ENCODE assay signal across 27 cellular contexts in genomic region chr7:150745868-150746267, GRCh38. TPM values are rescaled to one million over a fixed set of nuclear protein-coding genes. Genes with fewer than 3 reads are reported as not detected.
DNase-seq lines count a peak whose midpoint lies in the region; ATAC-seq and TF ChIP-seq lines count a peak whose summit lies in the region.
"Had no signal": no experiment of that assay in that cellular context is flagged by ENCODE, and none has a peak within 500 bp of the region (broad histone marks: within the 10 kb centered on the region; RNA-seq: fewer than 3 reads in every experiment).

No MANE protein-coding gene starts in this region.

- H3K27me3 ChIP-seq in CD4-positive, alpha-beta T cell (ENCODE audit: control insufficient read depth, insufficient read depth, low read length): no peaks in the 10 kb centered on the region
- H3K27me3 ChIP-seq: breast epithelium, ovary, tibial nerve had no signal

- H3K27ac Mint-ChIP-seq in activated CD4-positive, alpha-beta T cell treated with anti-CD3 and anti-CD28 coated beads, Interleukin-2, amount 10 ng/mL, durations not matched to agents 24 days and 14 days: peak overlapping the region; percentile 89
- peak overlapping the region; percentile 87 for H3K27ac Mint-ChIP-seq in CD4-positive, alpha-beta T cell
- peak overlapping the region; percentile 94 for H3K27ac Mint-ChIP-seq in activated CD8-positive, alpha-beta T cell treated with anti-CD3 and anti-CD28 coated beads for 36 hours
- no peak overlapping the region for H3K27ac Mint-ChIP-seq in endothelial cell (ENCODE audit: unreplicated experiment)

- ATAC-seq in CD4-positive, alpha-beta T cell (ENCODE audit: poor library complexity): no peak
- no peak for ATAC-seq in activated CD8-positive, alpha-beta T cell treated with anti-CD3 and anti-CD28 coated beads for 36 hours
- ATAC-seq in left colon: no peak
- ATAC-seq: HepG2 had no signal

- peak overlapping the region; percentile 89 for H3K4me3 Mint-ChIP-seq in activated CD4-positive, alpha-beta T cell treated with anti-CD3 and anti-CD28 coated beads, Interleukin-2, amount 10 ng/mL, durations not matched to agents 24 days and 14 days
- peak overlapping the region; percentile 99 for H3K4me3 Mint-ChIP-seq in CD4-positive, alpha-beta T cell
- peak overlapping the region; percentile 42 for H3K4me3 Mint-ChIP-seq in activated CD8-positive, alpha-beta T cell treated with anti-CD3 and anti-CD28 coated beads for 36 hours
- H3K4me3 Mint-ChIP-seq in endothelial cell (ENCODE audit: unreplicated experiment): peak overlapping the region; percentile 86

- intact Hi-C loops in activated CD4-positive, alpha-beta T cell treated with anti-CD3 and anti-CD28 coated beads, Interleukin-2, amount 10 ng/mL, durations not matched to agents 24 days and 14 days (cut with micrococcal nuclease): no loop called here
- intact Hi-C loops in CD4-positive, alpha-beta T cell (cut with DNase I, micrococcal nuclease): no loop called here
- intact Hi-C loops in activated CD8-positive, alpha-beta T cell treated with anti-CD3 and anti-CD28 coated beads for 36 hours (cut with micrococcal nuclease): no loop called here
- intact Hi-C loops in left colon (cut with DNase I, micrococcal nuclease): loop anchor here in 1 of 2 donors (10.0 kb wide), 1 partner anchor 291 kb away; the partner anchor contains the start of gene GIMAP8

- no peaks in the 10 kb centered on the region for H3K9me3 ChIP-seq in CD4-positive, alpha-beta T cell (ENCODE audit: control insufficient read depth, low read length)
- H3K9me3 ChIP-seq: breast epithelium, ovary, SK-N-SH, tibial nerve had no signal

- TF ChIP-seq CTCF in CD4-positive, alpha-beta T cell (IDR thresholded peaks at IDR 0.05): no peak
- TF ChIP-seq CTCF in activated CD8-positive, alpha-beta T cell treated with anti-CD3 and anti-CD28 coated beads for 36 hours (IDR thresholded peaks at IDR 0.05): no peak
- TF ChIP-seq CTCF in endothelial cell (IDR thresholded peaks at IDR 0.05; ENCODE audit: unreplicated experiment): no peak

- peaks cover 61% of the 10 kb centered on the region for H3K36me3 Mint-ChIP-seq in activated CD4-positive, alpha-beta T cell treated with anti-CD3 and anti-CD28 coated beads, Interleukin-2, amount 10 ng/mL, durations not matched to agents 24 days and 14 days (ENCODE audit: low read depth)
- H3K36me3 Mint-ChIP-seq in CD4-positive, alpha-beta T cell (ENCODE audit: low read depth): peaks cover 53% of the 10 kb centered on the region
- H3K36me3 Mint-ChIP-seq in activated CD8-positive, alpha-beta T cell treated with anti-CD3 and anti-CD28 coated beads for 36 hours (ENCODE audit: low read depth): peaks cover 64% of the 10 kb centered on the region
- H3K36me3 Mint-ChIP-seq in endothelial cell (ENCODE audit: low read depth, unreplicated experiment): peaks cover 62% of the 10 kb centered on the region

- CTCF ChIA-PET in CD4-positive, alpha-beta T cell (lab: Charles Lee): interaction anchor here (1.1 to 1.3 kb wide), 3 partner anchors 14 to 297 kb away, joined by 3 to 5 read pairs (median 4); no protein-coding TSS in a partner anchor
- CTCF ChIA-PET in activated CD8-positive, alpha-beta T cell treated with anti-CD3 and anti-CD28 coated beads for 36 hours (lab: Charles Lee): interaction anchor here (1.6 to 2.8 kb wide), 3 partner anchors 8 to 30 kb away, joined by 7 to 8 read pairs (median 8); partner anchors contain the start of gene GIMAP1

- no peaks in the 10 kb centered on the region for H3K27me3 Mint-ChIP-seq in activated CD4-positive, alpha-beta T cell treated with anti-CD3 and anti-CD28 coated beads, Interleukin-2, amount 10 ng/mL, durations not matched to agents 24 days and 14 days
- no peaks in the 10 kb centered on the region for H3K27me3 Mint-ChIP-seq in CD4-positive, alpha-beta T cell
- no peaks in the 10 kb centered on the region for H3K27me3 Mint-ChIP-seq in activated CD8-positive, alpha-beta T cell treated with anti-CD3 and anti-CD28 coated beads for 36 hours
- H3K27me3 Mint-ChIP-seq in endothelial cell (ENCODE audit: unreplicated experiment): peaks cover 23% of the 10 kb centered on the region

- peaks cover 90% of the 10 kb centered on the region for H3K4me1 Mint-ChIP-seq in activated CD4-positive, alpha-beta T cell treated with anti-CD3 and anti-CD28 coated beads, Interleukin-2, amount 10 ng/mL, durations not matched to agents 24 days and 14 days
- peaks cover 100% of the 10 kb centered on the region for H3K4me1 Mint-ChIP-seq in CD4-positive, alpha-beta T cell (ENCODE audit: low read depth)
- H3K4me1 Mint-ChIP-seq in activated CD8-positive, alpha-beta T cell treated with anti-CD3 and anti-CD28 coated beads for 36 hours (ENCODE audit: low read depth): peaks cover 97% of the 10 kb centered on the region
- H3K4me1 Mint-ChIP-seq in endothelial cell (ENCODE audit: unreplicated experiment): peaks cover 51% of the 10 kb centered on the region

- DNase-seq in activated CD4-positive, alpha-beta T cell treated with anti-CD3 and anti-CD28 coated beads, Interleukin-2, amount 10 ng/mL, durations not matched to agents 24 days and 14 days: no peak
- no peak for DNase-seq in activated CD4-positive, alpha-beta T cell treated with anti-CD3 and anti-CD28 coated beads, Interleukin-2, amount 50 U/mL, for 48 hours
- DNase-seq in CD4-positive, alpha-beta T cell: no peak
- DNase-seq in activated CD8-positive, alpha-beta T cell treated with anti-CD3 and anti-CD28 coated beads for 36 hours: no peak
- DNase-seq in endothelial cell (ENCODE audit: low spot score) (no peak), left colon (no peak), LoVo (ENCODE audit: low spot score) (no peak), NCI-H748 treated with DMSO at 0.1 percent for 48 hours (lab: John Stamatoyannopoulos, UW) (no peak)
- DNase-seq: AML-193; amygdala; effector CD4-positive, alpha-beta T cell; erythroblast; Kasumi-1; midbrain; NCI-H1694; NCI-H2171; NCI-H510A treated with DMSO at 0.1 percent for 48 hours; ovary; SK-N-SH; T-helper 9 cell; WERI-Rb-1 had no signal

- POLR2A ChIA-PET in CD4-positive, alpha-beta T cell (lab: Charles Lee): interaction anchor here (0.6 to 8.9 kb wide), 12 partner anchors 9 to 295 kb away, joined by 3 to 120 read pairs (median 28); partner anchors contain the start of genes GIMAP1, GIMAP4, GIMAP7 and GIMAP8
- POLR2A ChIA-PET in activated CD8-positive, alpha-beta T cell treated with anti-CD3 and anti-CD28 coated beads for 36 hours (lab: Charles Lee): interaction anchor here (1.1 to 2.8 kb wide), 3 partner anchors 8 to 264 kb away, joined by 3 to 21 read pairs (median 4); partner anchors contain the start of genes GIMAP2 and GIMAP5

- H3K27ac ChIP-seq in CD4-positive, alpha-beta T cell (ENCODE audit: low read depth, low read length): peak overlapping the region; percentile 79
- H3K27ac ChIP-seq: breast epithelium, ovary, tibial nerve, WERI-Rb-1 had no signal

- H3K9me3 Mint-ChIP-seq in activated CD4-positive, alpha-beta T cell treated with anti-CD3 and anti-CD28 coated beads, Interleukin-2, amount 10 ng/mL, durations not matched to agents 24 days and 14 days: peaks cover 5% of the 10 kb centered on the region
- no peaks in the 10 kb centered on the region for H3K9me3 Mint-ChIP-seq in CD4-positive, alpha-beta T cell
- H3K9me3 Mint-ChIP-seq in activated CD8-positive, alpha-beta T cell treated with anti-CD3 and anti-CD28 coated beads for 36 hours: peaks cover 4% of the 10 kb centered on the region
- H3K9me3 Mint-ChIP-seq in endothelial cell (ENCODE audit: unreplicated experiment): peaks cover 4% of the 10 kb centered on the region

RNA-seq across cellular contexts. Expression of gene GIMAP5, which starts 8.7 kb away (rescaled TPM):
- 44.4 and 50.9 TPM in 2 replicates for total RNA-seq in activated CD4-positive, alpha-beta T cell treated with anti-CD3 and anti-CD28 coated beads, Interleukin-2, amount 10 ng/mL, durations not matched to agents 24 days and 14 days
- 10 to 100 TPM; 31.3 to 35.2 TPM for total RNA-seq in CD4-positive, alpha-beta T cell
- total RNA-seq in activated CD8-positive, alpha-beta T cell treated with anti-CD3 and anti-CD28 coated beads for 36 hours: 10 to 100 TPM; 37.6 to 40.7 TPM
- total RNA-seq in endothelial cell (ENCODE audit: unreplicated experiment) (220 TPM), left colon (1 to 10 TPM; 4.9 to 6.6 TPM)
- total RNA-seq: fibroblast of villous mesenchyme, HepG2 had no signal

RNA-seq across cellular contexts. Expression of gene GIMAP1, which starts 29.5 kb away (rescaled TPM):
- 4.9 and 6.0 TPM in 2 replicates for total RNA-seq in activated CD4-positive, alpha-beta T cell treated with anti-CD3 and anti-CD28 coated beads, Interleukin-2, amount 10 ng/mL, durations not matched to agents 24 days and 14 days
- total RNA-seq in CD4-positive, alpha-beta T cell: 1 to 10 TPM; 8.0 to 8.1 TPM
- 1 to 10 TPM; 8.7 to 9.3 TPM for total RNA-seq in activated CD8-positive, alpha-beta T cell treated with anti-CD3 and anti-CD28 coated beads for 36 hours
- total RNA-seq in endothelial cell (ENCODE audit: unreplicated experiment) (3.6 TPM), left colon (1 to 10 TPM; 1.1 to 2.4 TPM)
- total RNA-seq: fibroblast of villous mesenchyme, H4, HepG2, renal cortical epithelial cell had no signal

RNA-seq across cellular contexts. Expression of gene TMEM176B, which starts 54.3 kb away (rescaled TPM):
- not detected in 2 replicates for total RNA-seq in activated CD4-positive, alpha-beta T cell treated with anti-CD3 and anti-CD28 coated beads, Interleukin-2, amount 10 ng/mL, durations not matched to agents 24 days and 14 days
- total RNA-seq in CD4-positive, alpha-beta T cell: not detected
- not detected for total RNA-seq in activated CD8-positive, alpha-beta T cell treated with anti-CD3 and anti-CD28 coated beads for 36 hours
- 1.4 TPM for total RNA-seq in endothelial cell (ENCODE audit: unreplicated experiment)
- total RNA-seq in left colon: 100 to 1,000 TPM; 173 to 355 TPM
- total RNA-seq: HepG2 had no signal

RNA-seq across cellular contexts. Expression of gene TMEM176A, which starts 54.7 kb away (rescaled TPM):
- total RNA-seq in activated CD4-positive, alpha-beta T cell treated with anti-CD3 and anti-CD28 coated beads, Interleukin-2, amount 10 ng/mL, durations not matched to agents 24 days and 14 days: not detected in 2 replicates
- not detected for total RNA-seq in CD4-positive, alpha-beta T cell
- not detected for total RNA-seq in activated CD8-positive, alpha-beta T cell treated with anti-CD3 and anti-CD28 coated beads for 36 hours
- total RNA-seq in endothelial cell (ENCODE audit: unreplicated experiment) (1.3 TPM), left colon (100 to 1,000 TPM; 118 to 275 TPM)
- total RNA-seq: fibroblast of villous mesenchyme, H4, HepG2 had no signal

Comparison
In these comparisons a context has a peak if more than half of its experiments do, and no peak if none do; other contexts are left out.
1. H3K4me3 Mint-ChIP-seq: peak in every context shown above with its lines; median percentile 99 in CD4-positive, alpha-beta T cell; 89 in activated CD4-positive, alpha-beta T cell treated with anti-CD3 and anti-CD28 coated beads, Interleukin-2, amount 10 ng/mL, durations not matched to agents 24 days and 14 days; 86 in endothelial cell; 42 in activated CD8-positive, alpha-beta T cell treated with anti-CD3 and anti-CD28 coated beads for 36 hours.
2. RNA of gene TMEM176B, which starts 54.3 kb away (total RNA-seq): 173 to 355 TPM in left colon; 1.4 TPM in endothelial cell (single experiment), not detected in CD4-positive, alpha-beta T cell, not detected in activated CD4-positive, alpha-beta T cell treated with anti-CD3 and anti-CD28 coated beads, Interleukin-2, amount 10 ng/mL, durations not matched to agents 24 days and 14 days and not detected in activated CD8-positive, alpha-beta T cell treated with anti-CD3 and anti-CD28 coated beads for 36 hours; every median in the first group is over 10 times any median in the second.